Comparison of ENCODE assay signal across 13 cellular contexts in the genomic region with DNA sequence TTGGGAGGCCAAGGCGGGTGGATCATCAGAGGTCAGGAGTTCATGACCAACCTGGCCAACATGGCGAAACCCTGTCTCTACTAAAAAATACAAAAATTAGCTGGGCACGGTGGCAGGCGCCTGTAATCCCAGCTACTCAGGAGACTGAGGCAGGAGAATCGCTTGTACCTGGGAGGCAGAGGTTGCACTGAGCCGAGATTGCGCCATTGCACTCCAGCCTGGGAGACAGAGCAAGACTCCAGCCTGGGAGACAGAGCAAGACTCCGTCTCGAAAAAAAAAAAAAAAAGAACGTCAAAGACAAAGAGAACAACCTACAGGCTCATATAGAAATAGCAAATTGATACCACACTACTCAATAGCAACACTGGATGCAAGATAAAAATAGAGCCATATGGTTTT. TPM values are rescaled to one million over a fixed set of nuclear protein-coding genes. Genes with fewer than 3 reads are reported as not detected.
DNase-seq lines count a peak whose midpoint lies in the region; ATAC-seq, FAIRE-seq and TF ChIP-seq lines count a peak whose summit lies in the region.
"Not testable (repeated sequence)": the region's sequence is repeated elsewhere in the genome, so short reads cannot be mapped to it uniquely, and the experiment has no call there.
"Had no signal": no experiment of that assay in that cellular context is flagged by ENCODE, and none has a peak within 500 bp of the region (broad histone marks: within the 10 kb centered on the region; RNA-seq: fewer than 3 reads in every experiment).

No MANE protein-coding gene starts in this region.

- H3K4me3 ChIP-seq in MM.1S (ENCODE audit: low read length); K562; HepG2 (replicated peaks in 1 of 3; ENCODE audit: insufficient read depth in 1 of 3, low read depth in 2 of 3, low read length in 3 of 3): not testable (repeated sequence)

- POLR2A ChIA-PET in K562 (lab: Yijun Ruan, JAX): interaction anchor here (0.6 kb wide), 1 partner anchor 15 kb away, joined by 3 read pairs; no protein-coding TSS in a partner anchor
- POLR2A ChIA-PET in HepG2 (lab: Yijun Ruan, JAX): not testable (repeated sequence)

- not testable (repeated sequence) for H3K9ac ChIP-seq in MM.1S (ENCODE audit: low read length); K562 (ENCODE audit: insufficient read depth in 1 of 2, low read depth in 2 of 2, low read length in 2 of 2); HepG2 (ENCODE audit: insufficient read depth, low read depth, low read length)

- not testable (repeated sequence) for H4K20me1 ChIP-seq in MM.1S (ENCODE audit: insufficient read depth, low read length); K562 (replicated peaks; ENCODE audit: control insufficient read depth, insufficient read depth, low read length); HepG2 (ENCODE audit: insufficient read depth, low read length)

- not testable (repeated sequence) for TF ChIP-seq RAD21 in K562 (CRISPR knock-in tag; conservative IDR thresholded peaks at IDR 0.05 in 1 of 2, IDR thresholded peaks at IDR 0.05 in 1 of 2); HepG2 (CRISPR knock-in tag; IDR thresholded peaks at IDR 0.05)

- WGBS in K562 (ENCODE audit: insufficient coverage, low coverage, missing lambda C conversion rate): 13% methylated on average over 10 of the region's 10 CpGs
- WGBS in HepG2 (ENCODE audit: low lambda C conversion rate): 19% methylated on average over 9 of the region's 10 CpGs

- not testable (repeated sequence) for H3K9me2 ChIP-seq in MM.1S (replicated peaks; ENCODE audit: insufficient read depth, low read length)

- H3K4me1 ChIP-seq in MM.1S (ENCODE audit: low read length) (peaks cover 10% of the 10 kb centered on the region; the same call in 1 of the 2 replicates), HepG2 (ENCODE audit: insufficient read depth, low read length) (peaks cover 15% of the 10 kb centered on the region; the same call in 1 of the 2 replicates)
- not testable (repeated sequence) for H3K4me1 ChIP-seq in K562 (replicated peaks in 1 of 2; ENCODE audit: control insufficient read depth in 2 of 2, insufficient read depth in 2 of 2, low read length in 2 of 2)

- TF ChIP-seq EP300 in K562 (IDR thresholded peaks at IDR 0.05; ENCODE audit: low read length); HepG2 (IDR thresholded peaks at IDR 0.05; ENCODE audit: low read depth in 2 of 2, low read length in 2 of 2); HepG2 (CRISPR knock-in tag; IDR thresholded peaks at IDR 0.05; ENCODE audit: borderline replicate concordance): not testable (repeated sequence)

- not testable (repeated sequence) for FAIRE-seq in K562 (lab: Jason Lieb, UNC); HepG2 (lab: Jason Lieb, UNC)

- CTCF ChIA-PET in K562 (lab: Yijun Ruan, JAX; ENCODE audit: low intra/inter-chr PET ratio); HepG2 (lab: Yijun Ruan, JAX; ENCODE audit: low intra/inter-chr PET ratio, low total read pairs): not testable (repeated sequence)

- not testable (repeated sequence) for H3K36me3 ChIP-seq in MM.1S (replicated peaks; ENCODE audit: insufficient read depth, low read length); K562 (ENCODE audit: control insufficient read depth, insufficient read depth, low read length); HepG2 (replicated peaks in 1 of 2; ENCODE audit: control insufficient read depth in 1 of 2, insufficient read depth in 2 of 2, low read length in 2 of 2)

- not testable (repeated sequence) for H3K27ac ChIP-seq in MM.1S (ENCODE audit: low read length); K562 (ENCODE audit: extremely low read depth, low read depth, low read length); HepG2 (ENCODE audit: extremely low read length, insufficient read depth, low read length)

- not testable (repeated sequence) for H3K79me2 ChIP-seq in MM.1S (ENCODE audit: low read length); K562 (ENCODE audit: control insufficient read depth, insufficient read depth, low read length); HepG2 (ENCODE audit: insufficient read depth, low read length)

- H2AFZ ChIP-seq in MM.1S (ENCODE audit: low read length); K562 (ENCODE audit: low read depth, low read length); HepG2 (ENCODE audit: low read length): not testable (repeated sequence)

- TF ChIP-seq POLR2A in K562 (conservative IDR thresholded peaks at IDR 0.05); HepG2 (IDR thresholded peaks at IDR 0.05; ENCODE audit: insufficient read depth in 1 of 2, low read depth in 2 of 2, low read length in 2 of 2): not testable (repeated sequence)

- peak overlapping the region; percentile 11; the same call in 1 of the 2 replicates for H3K4me2 ChIP-seq in MM.1S (ENCODE audit: low read depth, low read length)
- not testable (repeated sequence) for H3K4me2 ChIP-seq in K562 (ENCODE audit: insufficient read depth, low read length); HepG2 (ENCODE audit: low read depth, low read length)

- not testable (repeated sequence) for H3F3A ChIP-seq in MM.1S (ENCODE audit: insufficient read depth, low read length)

- not testable (repeated sequence) for H3K27me3 ChIP-seq in MM.1S (replicated peaks; ENCODE audit: insufficient read depth, low read length); HepG2 (ENCODE audit: control insufficient read depth in 1 of 2, insufficient read depth in 2 of 2, low read length in 2 of 2)
- H3K27me3 ChIP-seq in K562 (ENCODE audit: control insufficient read depth in 2 of 2, insufficient read depth in 2 of 2, low read length in 2 of 2): peaks cover 10 to 19% of the 10 kb centered on the region in 2 experiments

- not testable (repeated sequence) for TF ChIP-seq CTCF in MM.1S (IDR thresholded peaks at IDR 0.05; ENCODE audit: low read length); K562 (IDR thresholded peaks at IDR 0.05 in 2 of 3, conservative IDR thresholded peaks at IDR 0.05 in 1 of 3; ENCODE audit: insufficient read depth in 2 of 3, low read depth in 1 of 3, low read length in 3 of 3); HepG2 (CRISPR knock-in tag; IDR thresholded peaks at IDR 0.05)

- intact Hi-C loops in K562 (cut with micrococcal nuclease): loop anchor here (10.0 kb wide), 2 partner anchors 166 to 556 kb away; a partner anchor contains a TSS
- intact Hi-C loops in HepG2 (cut with micrococcal nuclease; ENCODE audit: unreplicated experiment): not testable (repeated sequence)

- H3K9me1 ChIP-seq in K562 (ENCODE audit: control insufficient read depth, insufficient read depth, low read length): not testable (repeated sequence)

- in situ Hi-C loops in K562 (cut with MboI); HepG2 (cut with HindIII; ENCODE audit: extremely low pct_ligation_motif_present, low pct_unique_long_range_greater_than_20kb): not testable (repeated sequence)

- H3K9me3 ChIP-seq in MM.1S (replicated peaks; ENCODE audit: insufficient read depth, low read length); K562 (replicated peaks; ENCODE audit: control insufficient read depth, insufficient read depth, low read depth, low read length); HepG2 (ENCODE audit: low read length): not testable (repeated sequence)

- ATAC-seq in K562, HepG2: not testable (repeated sequence)

- BruUV-seq in K562 (replicated peaks; lab: Mats Ljungman, UMichigan); HepG2 (replicated peaks; lab: Mats Ljungman, UMichigan): not testable (repeated sequence)

- peak; percentile 37 for DNase-seq in MM.1S
- peak; percentile 13 for DNase-seq in NCI-H1694 (lab: John Stamatoyannopoulos, UW)
- DNase-seq in NCI-H1694 treated with DMSO at 0.1 percent for 48 hours (lab: John Stamatoyannopoulos, UW): peak; percentile 31
- peak; percentile 35 for DNase-seq in NCI-H2171 (lab: John Stamatoyannopoulos, UW)
- DNase-seq in NCI-H2171 treated with DMSO at 0.1 percent for 48 hours (lab: John Stamatoyannopoulos, UW): peak; percentile 70
- DNase-seq in K562 (ENCODE audit: extremely low read depth in 1 of 4, low spot score in 3 of 4); HepG2 (ENCODE audit: low spot score): not testable (repeated sequence)

RNA-seq across cellular contexts. Expression of a gene that starts 10.7 kb away (rescaled TPM):
- total RNA-seq in K562 (2011; cell fraction: chromatin; rRNA removed; ENCODE audit: low replicate concordance): 0.35 and 0.51 TPM in 2 replicates
- 0.17 and 0.26 TPM in 2 replicates for total RNA-seq in K562 (2011; cell fraction: nucleolus; rRNA removed)
- 0.15 and 0.38 TPM in 2 replicates for total RNA-seq in K562 (2011; cell fraction: nucleoplasm; rRNA removed)
- 0.05 and 0.08 TPM in 2 replicates for total RNA-seq in K562 (2014; rRNA removed)
- total RNA-seq in K562 (2014; rRNA removed; fragmentation: Illumina TruSeq; extraction: Trizol): 0.11 and 0.29 TPM in 2 replicates
- total RNA-seq in K562 (2015; rRNA removed; fragmentation: Illumina TruSeq; extraction: Trizol): 0.11 and 0.14 TPM in 2 replicates
- 0.22 and 0.31 TPM in 2 replicates for total RNA-seq in K562 (2021)
- polyA plus RNA-seq in K562 (2011; rRNA removed): 0.64 and 2.0 TPM in 2 replicates
- polyA plus RNA-seq in K562 (2011; cell fraction: cytosol; rRNA removed): 0.19 and 0.72 TPM in 2 replicates
- polyA plus RNA-seq in K562 (2011; cell fraction: nucleus; rRNA removed): 0.09 and 0.80 TPM in 2 replicates
- polyA plus RNA-seq in K562 (2012): 0.08 and 0.17 TPM in 2 replicates
- polyA plus RNA-seq in K562 (2014; fragmentation: Illumina TruSeq; extraction: Trizol): 0.09 and 0.22 TPM in 2 replicates
- under 1 TPM; 0.01 TPM for polyA plus RNA-seq in K562 (2014; fragmentation: Nextera tagmentation; extraction: Ambion mirVana)
- polyA plus RNA-seq in K562 (2014; rRNA removed): 0.08 and 0.09 TPM in 2 replicates
- polyA minus RNA-seq in K562 (2011; rRNA and poly(A)+ RNA removed): 0.39 and 3.8 TPM in 2 replicates
- 0.29 and 1.1 TPM in 2 replicates for polyA minus RNA-seq in K562 (2011; cell fraction: cytosol; rRNA and poly(A)+ RNA removed)
- polyA minus RNA-seq in K562 (2011; cell fraction: nucleus; rRNA and poly(A)+ RNA removed): 0.27 and 0.67 TPM in 2 replicates
- 3.7 and 4.7 TPM in 2 replicates for total RNA-seq in HepG2 (2016; rRNA removed; fragmentation: Illumina TruSeq; extraction: Trizol)
- total RNA-seq in HepG2 (2016; cell fraction: cytosol; rRNA removed; fragmentation: Illumina TruSeq; extraction: Trizol; ENCODE audit: low read depth): 3.4 and 3.6 TPM in 2 replicates
- 3.7 and 5.2 TPM in 2 replicates for total RNA-seq in HepG2 (2016; cell fraction: insoluble cytoplasmic fraction; rRNA removed; fragmentation: Illumina TruSeq; extraction: Trizol)
- total RNA-seq in HepG2 (2016; cell fraction: membrane; rRNA removed; fragmentation: Illumina TruSeq; extraction: Trizol): 3.3 and 3.9 TPM in 2 replicates
- total RNA-seq in HepG2 (2016; cell fraction: nucleus; rRNA removed; fragmentation: Illumina TruSeq; extraction: Trizol): 2.2 and 2.4 TPM in 2 replicates
- polyA plus RNA-seq in HepG2 (2011; rRNA removed): 0.82 and 1.3 TPM in 2 replicates
- polyA plus RNA-seq in HepG2 (2011; cell fraction: cytosol; rRNA removed): 0.40 and 0.60 TPM in 2 replicates
- polyA plus RNA-seq in HepG2 (2011; cell fraction: nucleus; rRNA removed): 0.29 and 0.38 TPM in 2 replicates
- polyA plus RNA-seq in HepG2 (2012): 0.62 and 1.0 TPM in 2 replicates
- polyA plus RNA-seq in HepG2 (2016; cell fraction: cytosol; fragmentation: Illumina TruSeq; extraction: Trizol; ENCODE audit: low read depth): 0.27 and 0.38 TPM in 2 replicates
- 2.6 and 3.1 TPM in 2 replicates for polyA plus RNA-seq in HepG2 (2016; cell fraction: insoluble cytoplasmic fraction; fragmentation: Illumina TruSeq; extraction: Trizol; ENCODE audit: low read depth)
- 0.57 and 0.73 TPM in 2 replicates for polyA plus RNA-seq in HepG2 (2016; cell fraction: membrane; fragmentation: Illumina TruSeq; extraction: Trizol; ENCODE audit: low read depth)
- 2.7 and 3.0 TPM in 2 replicates for polyA plus RNA-seq in HepG2 (2016; cell fraction: nucleus; fragmentation: Illumina TruSeq; extraction: Trizol; ENCODE audit: insufficient read depth, low read depth)
- 1.1 and 7.0 TPM in 2 replicates for polyA minus RNA-seq in HepG2 (2011; rRNA and poly(A)+ RNA removed; ENCODE audit: low replicate concordance)
- polyA minus RNA-seq in HepG2 (2011; cell fraction: cytosol; rRNA and poly(A)+ RNA removed): 1.2 and 1.4 TPM in 2 replicates
- 2.2 and 2.4 TPM in 2 replicates for polyA minus RNA-seq in HepG2 (2011; cell fraction: nucleus; rRNA and poly(A)+ RNA removed)
- total RNA-seq: CD4-positive, alpha-beta memory T cell; CD4-positive, alpha-beta T cell; CD8-positive, alpha-beta T cell had no signal
- polyA plus RNA-seq: CD14-positive monocyte; CD4-positive, alpha-beta memory T cell; CD4-positive, CD25-positive, alpha-beta regulatory T cell; CD8-positive, alpha-beta memory T cell had no signal
